ENCODE assay signal across 16 cellular contexts in the genomic region with DNA sequence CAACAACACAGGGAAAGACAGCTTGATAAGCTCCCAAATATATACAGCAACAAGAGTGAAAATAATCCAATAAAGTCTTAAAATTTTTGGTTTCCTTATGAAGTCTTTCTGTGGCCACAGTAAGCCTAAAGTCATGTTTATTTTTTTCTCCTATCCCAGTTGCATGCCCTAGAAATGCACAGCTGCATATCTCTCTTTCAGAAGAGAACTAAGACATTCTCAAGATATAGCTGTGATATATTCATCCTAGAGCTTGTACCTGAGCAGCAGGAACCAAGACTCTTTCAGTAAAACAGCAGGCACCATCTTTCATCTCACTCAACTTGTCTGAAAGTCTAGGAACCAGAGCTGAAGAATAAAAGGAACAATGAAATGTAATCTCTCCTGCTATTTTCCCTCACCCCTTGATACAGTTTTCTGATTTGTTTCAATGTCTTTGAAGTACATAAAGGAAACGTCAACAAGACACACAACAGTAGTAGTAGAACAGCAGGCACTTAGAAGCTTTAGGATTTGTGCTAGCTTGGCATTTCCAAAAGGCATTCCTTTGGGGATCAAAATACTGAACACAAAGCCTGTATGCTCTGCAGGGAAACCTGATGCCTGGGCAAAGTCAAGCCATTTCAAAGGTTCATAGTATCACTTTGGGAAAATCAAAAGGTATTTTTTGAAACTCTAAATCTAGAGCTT.
"Had no signal": no experiment of that assay in that cellular context is flagged by ENCODE, and none has a peak within 500 bp of the region (broad histone marks: within the 10 kb centered on the region; RNA-seq: fewer than 3 reads in every experiment).

No MANE protein-coding gene starts in this region.

- H3K36me3 ChIP-seq: tibial artery had no signal

- DNase-seq: activated CD4-positive, alpha-beta T cell treated with anti-CD3 and anti-CD28 coated beads for 36 hours; activated CD4-positive, alpha-beta T cell treated with anti-CD3 and anti-CD28 coated beads, Interleukin-2, amount 50 U/mL, for 48 hours; activated gamma-delta T cell; effector memory CD4-positive, alpha-beta T cell; foreskin fibroblast; left cardiac atrium; mesenchymal stem cell; naive thymus-derived CD8-positive, alpha-beta T cell; retina; stimulated activated CD8-positive, alpha-beta memory T cell treated with anti-CD3 and anti-CD28 coated beads, Interleukin-4, amount 100 ng/mL, for 48 hours; stimulated activated naive CD4-positive, alpha-beta T cell treated with Interleukin-2 at 50 U/mL for 16 hours; substantia nigra; tibial artery had no signal

- H3K27me3 ChIP-seq: tibial artery had no signal

- H3K9me3 ChIP-seq: tibial artery had no signal

- H3K4me1 Mint-ChIP-seq: activated CD4-positive, alpha-beta T cell treated with anti-CD3 and anti-CD28 coated beads for 36 hours; activated naive CD4-positive, alpha-beta T cell treated with anti-CD3 and anti-CD28 coated beads, Interleukin-2, amount 50 U/mL, for 24 hours; naive thymus-derived CD8-positive, alpha-beta T cell had no signal

- H3K27ac ChIP-seq: tibial artery, VCaP had no signal

- ATAC-seq: activated CD4-positive, alpha-beta T cell treated with anti-CD3 and anti-CD28 coated beads for 36 hours; left cardiac atrium; naive thymus-derived CD8-positive, alpha-beta T cell had no signal

- H3K4me1 ChIP-seq: tibial artery had no signal

- H3K27ac Mint-ChIP-seq: activated CD4-positive, alpha-beta T cell treated with anti-CD3 and anti-CD28 coated beads for 36 hours; activated naive CD4-positive, alpha-beta T cell treated with anti-CD3 and anti-CD28 coated beads, Interleukin-2, amount 50 U/mL, for 24 hours; naive thymus-derived CD8-positive, alpha-beta T cell; T-helper 1 cell treated with Interleukin-12 subunit alpha and Interleukin-12 subunit beta and Interleukin-4 antibody, amounts not matched to agents 30 μg/mL and 1 μg/mL, for 36 hours had no signal

- H3K4me3 Mint-ChIP-seq: activated CD4-positive, alpha-beta T cell treated with anti-CD3 and anti-CD28 coated beads for 36 hours; activated naive CD4-positive, alpha-beta T cell treated with anti-CD3 and anti-CD28 coated beads, Interleukin-2, amount 50 U/mL, for 24 hours; naive thymus-derived CD8-positive, alpha-beta T cell; T-helper 1 cell treated with Interleukin-12 subunit alpha and Interleukin-12 subunit beta and Interleukin-4 antibody, amounts not matched to agents 30 μg/mL and 1 μg/mL, for 36 hours had no signal

- H3K4me3 ChIP-seq: tibial artery had no signal

- H3K27me3 Mint-ChIP-seq: activated CD4-positive, alpha-beta T cell treated with anti-CD3 and anti-CD28 coated beads for 36 hours; activated naive CD4-positive, alpha-beta T cell treated with anti-CD3 and anti-CD28 coated beads, Interleukin-2, amount 50 U/mL, for 24 hours; naive thymus-derived CD8-positive, alpha-beta T cell had no signal

- H3K36me3 Mint-ChIP-seq: activated naive CD4-positive, alpha-beta T cell treated with anti-CD3 and anti-CD28 coated beads, Interleukin-2, amount 50 U/mL, for 24 hours had no signal
